19 cellular contexts compared by ENCODE assay signal in the genomic region with DNA sequence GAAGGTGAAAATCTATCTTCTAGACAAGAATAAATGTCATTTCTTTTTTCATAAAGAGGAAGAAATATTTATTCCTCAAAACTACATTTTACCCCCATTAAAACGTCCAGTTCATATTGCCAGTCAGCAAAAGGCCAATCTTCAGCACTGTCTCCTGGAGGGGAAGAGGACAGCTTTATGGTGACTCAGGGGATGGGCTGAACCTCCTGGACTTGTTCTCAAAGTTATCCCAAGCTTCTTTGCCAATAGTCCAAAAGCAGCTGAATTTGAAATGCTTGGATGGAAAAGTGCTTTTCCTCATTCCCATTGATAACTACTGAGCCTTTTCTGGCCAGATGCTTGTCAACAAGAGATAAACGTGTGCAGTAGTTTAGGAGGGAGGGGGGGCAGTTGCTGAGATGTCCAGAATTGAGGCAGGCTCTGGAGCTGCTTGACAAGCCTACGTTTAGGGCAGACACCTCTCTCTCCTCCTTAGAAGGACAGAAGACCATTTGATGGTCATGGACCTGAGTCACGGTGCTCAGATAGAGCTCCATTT. TPM values are rescaled to one million over a fixed set of nuclear protein-coding genes. Genes with fewer than 3 reads are reported as not detected.
DNase-seq lines count a peak whose midpoint lies in the region; ATAC-seq and TF ChIP-seq lines count a peak whose summit lies in the region.
"Had no signal": no experiment of that assay in that cellular context is flagged by ENCODE, and none has a peak within 500 bp of the region (broad histone marks: within the 10 kb centered on the region; RNA-seq: fewer than 3 reads in every experiment).

No MANE protein-coding gene starts in this region.

- in situ Hi-C loops in IMR-90 (cut with MboI; ENCODE audit: low sequenced_read_pairs): no loop called here

- H2AK5ac ChIP-seq in IMR-90 (ENCODE audit: low read depth, low read length): no peak overlapping the region

- H3K9me3 ChIP-seq in heart left ventricle: no peaks in the 10 kb centered on the region
- no peaks in the 10 kb centered on the region for H3K9me3 ChIP-seq in left ventricle myocardium inferior (replicated peaks)
- no peaks in the 10 kb centered on the region for H3K9me3 ChIP-seq in right atrium auricular region
- no peaks in the 10 kb centered on the region for H3K9me3 ChIP-seq in IMR-90 (ENCODE audit: control insufficient read depth, insufficient read depth, low read length)
- no peaks in the 10 kb centered on the region for H3K9me3 ChIP-seq in neural progenitor cell (ENCODE audit: low read depth)
- H3K9me3 ChIP-seq: Caco-2 had no signal

- H2BK15ac ChIP-seq in IMR-90 (ENCODE audit: low read depth, low read length): no peak overlapping the region

- no peaks in the 10 kb centered on the region for H3K4me1 Mint-ChIP-seq in neural progenitor cell
- H3K4me1 Mint-ChIP-seq: B cell had no signal

- no peak overlapping the region for H3K56ac ChIP-seq in IMR-90 (ENCODE audit: extremely low read depth, insufficient read depth, low read length)

- no peaks in the 10 kb centered on the region for H3K79me1 ChIP-seq in IMR-90 (ENCODE audit: low read depth in 1 of 2, low read length in 2 of 2)

- H3K27ac Mint-ChIP-seq in neural progenitor cell: no peak overlapping the region
- H3K27ac Mint-ChIP-seq: B cell; CD4-positive, alpha-beta T cell; CD8-positive, alpha-beta T cell had no signal

- no peaks in the 10 kb centered on the region for H3F3A ChIP-seq in neural progenitor cell (ENCODE audit: low read depth)

- H2AFZ ChIP-seq in IMR-90 (replicated peaks; ENCODE audit: low read length, poor library complexity) (no peak overlapping the region), neural progenitor cell (replicated peaks) (no peak overlapping the region)

- peak overlapping the region; percentile 21 for H3K4me3 Mint-ChIP-seq in neural progenitor cell
- H3K4me3 Mint-ChIP-seq: B cell; CD4-positive, alpha-beta T cell; CD8-positive, alpha-beta T cell had no signal

- no peak overlapping the region for H4K5ac ChIP-seq in IMR-90 (ENCODE audit: low read depth, low read length)

- H3K23ac ChIP-seq in IMR-90 (ENCODE audit: low read depth, low read length): no peak overlapping the region

- H3K4ac ChIP-seq in IMR-90 (ENCODE audit: low read depth, low read length): no peak overlapping the region

- CTCF ChIA-PET in IMR-90 (lab: Yijun Ruan, JAX): interaction anchor here (1.1 kb wide), 1 partner anchor 23 kb away, joined by 4 read pairs; no protein-coding TSS in a partner anchor

- TF ChIP-seq CTCF in heart left ventricle (IDR thresholded peaks at IDR 0.05) (no peak), left ventricle myocardium inferior (IDR thresholded peaks at IDR 0.05; ENCODE audit: borderline replicate concordance) (no peak), right atrium auricular region (IDR thresholded peaks at IDR 0.05) (no peak), IMR-90 (conservative IDR thresholded peaks at IDR 0.05; ENCODE audit: low read depth, low read length) (no peak), neural progenitor cell (IDR thresholded peaks at IDR 0.05) (no peak), foreskin keratinocyte (conservative IDR thresholded peaks at IDR 0.05) (no peak)

- H3K9me1 ChIP-seq in IMR-90 (ENCODE audit: insufficient read depth, low read length): no peaks in the 10 kb centered on the region

- H3K27me3 ChIP-seq in heart left ventricle (no peaks in the 10 kb centered on the region), left ventricle myocardium inferior (ENCODE audit: low read depth) (no peaks in the 10 kb centered on the region), right atrium auricular region (no peaks in the 10 kb centered on the region), IMR-90 (ENCODE audit: control insufficient read depth, insufficient read depth, low read length) (no peaks in the 10 kb centered on the region; the same call in none of the 2 replicates), neural progenitor cell (no peaks in the 10 kb centered on the region), foreskin keratinocyte (no peaks in the 10 kb centered on the region)
- H3K27me3 ChIP-seq: BLaER1 treated with 17β-estradiol and CSF1 and Interleukin-3, amounts not matched to agents 10 nM and 100 nM had no signal

- no peak overlapping the region for H3K27ac ChIP-seq in heart left ventricle
- H3K27ac ChIP-seq in left ventricle myocardium inferior (replicated peaks): no peak overlapping the region
- H3K27ac ChIP-seq in right atrium auricular region: no peak overlapping the region
- H3K27ac ChIP-seq in IMR-90 (ENCODE audit: insufficient read depth, low read length): no peak overlapping the region
- H3K27ac ChIP-seq in neural progenitor cell: no peak overlapping the region
- no peak overlapping the region for H3K27ac ChIP-seq in foreskin keratinocyte
- H3K27ac ChIP-seq: BLaER1 treated with 17β-estradiol and CSF1 and Interleukin-3, amounts not matched to agents 10 nM and 100 nM; C4-2B had no signal

- ATAC-seq in heart left ventricle: peak; percentile 39 to 54 (median 52)
- peak; percentile 64 for ATAC-seq in left ventricle myocardium superior
- no peak for ATAC-seq in IMR-90 (ENCODE audit: low read depth)
- no peak for ATAC-seq in foreskin keratinocyte
- ATAC-seq in GM18868 (IDR thresholded peaks at IDR 0.05; ENCODE audit: unreplicated experiment): no peak
- ATAC-seq: CD8-positive, alpha-beta T cell had no signal

- H3K79me2 ChIP-seq in neural progenitor cell (ENCODE audit: low read depth): no peaks in the 10 kb centered on the region

- no peaks in the 10 kb centered on the region for H3K9me3 Mint-ChIP-seq in neural progenitor cell
- H3K9me3 Mint-ChIP-seq: CD4-positive, alpha-beta T cell; CD8-positive, alpha-beta T cell had no signal

- H2BK5ac ChIP-seq in IMR-90 (ENCODE audit: low read depth, low read length, poor library complexity, severe bottlenecking): no peak overlapping the region

- H2BK120ac ChIP-seq in IMR-90 (ENCODE audit: low read depth, low read length): no peak overlapping the region

- H3K18ac ChIP-seq in IMR-90 (ENCODE audit: low read depth, low read length): no peak overlapping the region

- H4K8ac ChIP-seq in IMR-90 (ENCODE audit: low read depth in 2 of 2, low read length in 2 of 2): no peak overlapping the region

- no peak overlapping the region for H3K14ac ChIP-seq in IMR-90 (replicated peaks; ENCODE audit: low read depth, low read length)

- H3K36me3 ChIP-seq in heart left ventricle (no peaks in the 10 kb centered on the region), left ventricle myocardium inferior (no peaks in the 10 kb centered on the region), right atrium auricular region (no peaks in the 10 kb centered on the region), IMR-90 (ENCODE audit: control insufficient read depth, insufficient read depth, low read length) (no peaks in the 10 kb centered on the region), neural progenitor cell (no peaks in the 10 kb centered on the region)
- H3K36me3 ChIP-seq: BLaER1 treated with 17β-estradiol and CSF1 and Interleukin-3, amounts not matched to agents 10 nM and 100 nM had no signal

- no peak overlapping the region for H2AK9ac ChIP-seq in IMR-90 (replicated peaks; ENCODE audit: low read depth, low read length, poor library complexity)

- no peak overlapping the region for H3K9ac ChIP-seq in IMR-90 (ENCODE audit: low read depth, low read length)
- H3K9ac ChIP-seq in neural progenitor cell: no peak overlapping the region
- H3K9ac ChIP-seq: BLaER1 treated with 17β-estradiol and CSF1 and Interleukin-3, amounts not matched to agents 10 nM and 100 nM had no signal

- H3K4me3 ChIP-seq in heart left ventricle (no peak overlapping the region), left ventricle myocardium inferior (no peak overlapping the region), right atrium auricular region (no peak overlapping the region), IMR-90 (ENCODE audit: insufficient read depth, low read depth, low read length) (no peak overlapping the region), neural progenitor cell (no peak overlapping the region)
- H3K4me3 ChIP-seq: BLaER1 treated with 17β-estradiol and CSF1 and Interleukin-3, amounts not matched to agents 10 nM and 100 nM had no signal

- H4K91ac ChIP-seq in IMR-90 (ENCODE audit: insufficient read depth, low read depth, low read length): no peak overlapping the region

- intact Hi-C loops in heart left ventricle (cut with DNase I): no loop called here
- intact Hi-C loops in left ventricle myocardium inferior (cut with micrococcal nuclease): no loop called here
- intact Hi-C loops in left ventricle myocardium superior (cut with micrococcal nuclease): no loop called here
- intact Hi-C loops in IMR-90 (cut with micrococcal nuclease): no loop called here

- H3K4me1 ChIP-seq in heart left ventricle (peaks cover 0 to 5% (median 0%) of the 10 kb centered on the region in 12 donors), left ventricle myocardium inferior (no peaks in the 10 kb centered on the region), right atrium auricular region (no peaks in the 10 kb centered on the region), IMR-90 (ENCODE audit: control insufficient read depth, insufficient read depth, low read length) (no peaks in the 10 kb centered on the region), neural progenitor cell (no peaks in the 10 kb centered on the region), foreskin keratinocyte (no peaks in the 10 kb centered on the region)
- H3K4me1 ChIP-seq: BLaER1 treated with 17β-estradiol and CSF1 and Interleukin-3, amounts not matched to agents 10 nM and 100 nM; Caco-2 had no signal

- H3K4me2 ChIP-seq in IMR-90 (ENCODE audit: low read depth, low read length) (no peak overlapping the region), neural progenitor cell (no peak overlapping the region)
- H3K4me2 ChIP-seq: BLaER1 treated with 17β-estradiol and CSF1 and Interleukin-3, amounts not matched to agents 10 nM and 100 nM had no signal

- DNase-seq in heart left ventricle (no peak), left ventricle myocardium inferior (no peak), left ventricle myocardium superior (no peak), right atrium auricular region (ENCODE audit: low spot score) (no peak), IMR-90 (no peak), neural progenitor cell (ENCODE audit: low spot score) (no peak), foreskin keratinocyte (no peak)
- DNase-seq: 8988T; AML-193; Caco-2; Calu3; CD4-positive, alpha-beta T cell; CD8-positive, alpha-beta T cell; DMS79 treated with DMSO at 0.1 percent for 48 hours; GF-D8 had no signal

- POLR2A ChIA-PET in IMR-90 (lab: Charles Lee; ENCODE audit: unreplicated experiment): no interaction called here

- no peak for TF ChIP-seq RAD21 in IMR-90 (IDR thresholded peaks at IDR 0.05; ENCODE audit: low read length)

- H3K36me3 Mint-ChIP-seq in neural progenitor cell: no peaks in the 10 kb centered on the region
- H3K36me3 Mint-ChIP-seq: CD8-positive, alpha-beta T cell had no signal

- dilution Hi-C loops in IMR-90 (cut with HindIII; ENCODE audit: low sequenced_read_pairs, unreplicated experiment): no loop called here

- H4K20me1 ChIP-seq in IMR-90 (ENCODE audit: insufficient read depth, low read length) (no peaks in the 10 kb centered on the region), neural progenitor cell (ENCODE audit: low read depth) (no peaks in the 10 kb centered on the region)
- H4K20me1 ChIP-seq: BLaER1 treated with 17β-estradiol and CSF1 and Interleukin-3, amounts not matched to agents 10 nM and 100 nM had no signal

- no TSS peak for BruUV-seq in IMR-90 (replicated peaks; lab: Mats Ljungman, UMichigan)

- WGBS in heart left ventricle, 4 donors: 69 to 74% (median 71%) methylated on average over 4 of the region's 4 CpGs
- 20% methylated on average over 1 of the region's 4 CpGs; no CpG with 5 or more reads in 1 of the 2 experiments for WGBS in IMR-90 (ENCODE audit: extremely low coverage in 2 of 2, insufficient read length in 1 of 2), 2 experiments

- H3K27me3 Mint-ChIP-seq in neural progenitor cell (ENCODE audit: insufficient read depth, low read depth): peaks cover 5% of the 10 kb centered on the region
- H3K27me3 Mint-ChIP-seq: CD4-positive, alpha-beta T cell had no signal

- TF ChIP-seq POLR2A in heart left ventricle (IDR thresholded peaks at IDR 0.05): no peak
- TF ChIP-seq POLR2A in IMR-90 (IDR thresholded peaks at IDR 0.05; ENCODE audit: low read depth, low read length): no peak

- H2BK20ac ChIP-seq in IMR-90 (ENCODE audit: low read depth, low read length): no peak overlapping the region

RNA-seq across cellular contexts. Expression of a gene that starts 43.5 kb away (rescaled TPM):
- total RNA-seq in heart left ventricle (10 to 100 TPM in 7 of 9 donors, 1 to 10 TPM in 2; 6.2 to 14.4 (median 12.1) TPM), left ventricle myocardium inferior (10.4 TPM), left ventricle myocardium superior (10.6 TPM), right atrium auricular region (10 to 100 TPM in 1 of 2 donors, 1 to 10 TPM in 1; 5.3 to 10.7 TPM), IMR-90 (2012; rRNA removed) (12.7 and 13.6 TPM in 2 replicates), neural progenitor cell (ENCODE audit: low replicate concordance) (43.1 and 64.0 TPM in 2 replicates), foreskin keratinocyte (15.4 and 16.2 TPM in 2 replicates)
- polyA plus RNA-seq in heart left ventricle (1 to 10 TPM; 4.2 to 9.0 TPM), IMR-90 (2012; rRNA removed) (4.0 and 6.6 TPM in 2 replicates), foreskin keratinocyte (3.4 and 4.3 TPM in 2 replicates)
- 0.68 and 1.3 TPM in 2 replicates for polyA plus RNA-seq in IMR-90 (2012; cell fraction: cytosol; rRNA removed)
- 2.0 and 13.9 TPM in 2 replicates for polyA plus RNA-seq in IMR-90 (2012; cell fraction: nucleus; rRNA removed; ENCODE audit: low replicate concordance)

Comparison
In these comparisons a context has a peak if more than half of its experiments do, and no peak if none do; other contexts are left out.
1. ATAC-seq: peak in heart left ventricle (4 of 4) and left ventricle myocardium superior (single experiment); none in IMR-90 (single experiment), foreskin keratinocyte (single experiment) and GM18868 (single experiment).